ENCODE assay signal across 1 cellular context in the genomic region with DNA sequence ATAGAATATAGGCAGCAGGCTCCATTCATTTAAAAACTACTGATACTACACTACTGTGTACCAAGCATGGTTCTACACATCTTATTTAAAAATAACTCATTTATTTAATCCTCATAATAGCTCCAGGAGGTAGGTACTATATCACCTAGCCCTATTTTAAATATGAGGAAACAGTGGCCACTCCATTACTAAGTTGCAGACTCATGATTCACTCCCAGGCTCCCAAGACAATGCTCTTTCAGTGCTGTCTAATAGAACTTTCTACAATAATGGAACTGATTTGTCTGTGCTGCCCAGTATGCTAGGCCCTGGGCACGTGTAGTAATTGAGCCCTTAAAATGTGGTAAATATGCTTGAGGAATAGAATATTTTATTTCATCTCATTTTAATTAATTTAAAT.
TF ChIP-seq lines count a peak whose summit lies in the region.

No MANE protein-coding gene starts in this region.

TF ChIP-seq in GM23338, 12 proteins besides CTCF, POLR2A, EP300 and RAD21 (continued from another document):
- TF ChIP-seq, protein P1, sequence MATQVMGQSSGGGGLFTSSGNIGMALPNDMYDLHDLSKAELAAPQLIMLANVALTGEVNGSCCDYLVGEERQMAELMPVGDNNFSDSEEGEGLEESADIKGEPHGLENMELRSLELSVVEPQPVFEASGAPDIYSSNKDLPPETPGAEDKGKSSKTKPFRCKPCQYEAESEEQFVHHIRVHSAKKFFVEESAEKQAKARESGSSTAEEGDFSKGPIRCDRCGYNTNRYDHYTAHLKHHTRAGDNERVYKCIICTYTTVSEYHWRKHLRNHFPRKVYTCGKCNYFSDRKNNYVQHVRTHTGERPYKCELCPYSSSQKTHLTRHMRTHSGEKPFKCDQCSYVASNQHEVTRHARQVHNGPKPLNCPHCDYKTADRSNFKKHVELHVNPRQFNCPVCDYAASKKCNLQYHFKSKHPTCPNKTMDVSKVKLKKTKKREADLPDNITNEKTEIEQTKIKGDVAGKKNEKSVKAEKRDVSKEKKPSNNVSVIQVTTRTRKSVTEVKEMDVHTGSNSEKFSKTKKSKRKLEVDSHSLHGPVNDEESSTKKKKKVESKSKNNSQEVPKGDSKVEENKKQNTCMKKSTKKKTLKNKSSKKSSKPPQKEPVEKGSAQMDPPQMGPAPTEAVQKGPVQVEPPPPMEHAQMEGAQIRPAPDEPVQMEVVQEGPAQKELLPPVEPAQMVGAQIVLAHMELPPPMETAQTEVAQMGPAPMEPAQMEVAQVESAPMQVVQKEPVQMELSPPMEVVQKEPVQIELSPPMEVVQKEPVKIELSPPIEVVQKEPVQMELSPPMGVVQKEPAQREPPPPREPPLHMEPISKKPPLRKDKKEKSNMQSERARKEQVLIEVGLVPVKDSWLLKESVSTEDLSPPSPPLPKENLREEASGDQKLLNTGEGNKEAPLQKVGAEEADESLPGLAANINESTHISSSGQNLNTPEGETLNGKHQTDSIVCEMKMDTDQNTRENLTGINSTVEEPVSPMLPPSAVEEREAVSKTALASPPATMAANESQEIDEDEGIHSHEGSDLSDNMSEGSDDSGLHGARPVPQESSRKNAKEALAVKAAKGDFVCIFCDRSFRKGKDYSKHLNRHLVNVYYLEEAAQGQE (IDR thresholded peaks at IDR 0.05; ENCODE audit: unreplicated experiment): no peak
- TF ChIP-seq STAT1 (IDR thresholded peaks at IDR 0.05; ENCODE audit: unreplicated experiment): no peak
- no peak for TF ChIP-seq ZNF114 (CRISPR knock-in tag; IDR thresholded peaks at IDR 0.05)
- no peak for TF ChIP-seq POLR2AphosphoS5 (IDR thresholded peaks at IDR 0.05; ENCODE audit: low read depth)
- TF ChIP-seq, protein P2, sequence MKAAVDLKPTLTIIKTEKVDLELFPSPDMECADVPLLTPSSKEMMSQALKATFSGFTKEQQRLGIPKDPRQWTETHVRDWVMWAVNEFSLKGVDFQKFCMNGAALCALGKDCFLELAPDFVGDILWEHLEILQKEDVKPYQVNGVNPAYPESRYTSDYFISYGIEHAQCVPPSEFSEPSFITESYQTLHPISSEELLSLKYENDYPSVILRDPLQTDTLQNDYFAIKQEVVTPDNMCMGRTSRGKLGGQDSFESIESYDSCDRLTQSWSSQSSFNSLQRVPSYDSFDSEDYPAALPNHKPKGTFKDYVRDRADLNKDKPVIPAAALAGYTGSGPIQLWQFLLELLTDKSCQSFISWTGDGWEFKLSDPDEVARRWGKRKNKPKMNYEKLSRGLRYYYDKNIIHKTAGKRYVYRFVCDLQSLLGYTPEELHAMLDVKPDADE (IDR thresholded peaks at IDR 0.05): no peak
- no peak for TF ChIP-seq EZH2 (IDR thresholded peaks at IDR 0.05; ENCODE audit: low read depth, unreplicated experiment)
- TF ChIP-seq JUNB (IDR thresholded peaks at IDR 0.05; ENCODE audit: unreplicated experiment): no peak
- TF ChIP-seq ZNF331 (CRISPR knock-in tag; IDR thresholded peaks at IDR 0.05; ENCODE audit: low read depth): no peak
